In the genomic region with DNA sequence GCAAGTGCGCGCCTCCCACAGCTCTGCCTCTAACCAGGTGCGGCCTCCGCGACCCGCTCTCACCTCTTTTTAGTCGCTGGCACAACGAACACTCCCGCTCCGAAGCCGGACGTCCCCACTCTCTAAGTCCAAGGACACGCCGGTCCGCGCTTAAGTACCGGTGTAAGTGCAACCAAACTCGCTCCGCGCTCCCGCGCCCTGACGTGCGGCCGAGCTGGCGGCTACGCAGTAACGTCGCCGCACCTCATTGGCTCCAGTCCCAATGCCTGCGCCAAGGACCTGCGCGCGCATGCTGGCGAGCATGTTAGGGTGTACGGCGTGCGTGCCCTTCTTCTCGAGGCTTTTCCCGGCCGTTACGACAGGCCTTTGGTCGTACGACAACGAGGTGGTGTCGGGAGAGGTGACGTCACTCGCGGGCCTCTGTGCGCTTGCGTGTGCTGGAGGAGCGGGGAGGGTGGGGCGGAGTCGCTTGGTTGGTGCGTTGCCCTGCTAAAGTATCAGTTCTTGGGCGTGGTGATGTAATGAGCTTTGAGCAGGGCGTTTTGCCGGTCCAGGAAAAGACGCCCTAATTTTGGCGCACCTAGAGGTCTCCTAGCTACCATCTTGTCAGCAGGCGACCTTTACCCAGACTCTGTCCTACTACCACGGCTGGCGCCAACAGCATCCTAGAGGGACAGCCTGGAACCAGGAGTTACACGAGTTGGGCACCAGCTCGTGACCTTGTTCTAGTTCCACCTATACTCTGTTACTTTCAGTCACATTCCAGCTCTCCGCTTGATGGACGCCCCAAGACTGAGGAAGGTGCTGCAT, we compare ENCODE assay signal across 1 cellular context.
TF ChIP-seq lines count a peak whose summit lies in the region.

A gene (minus strand): TSS at position 124 of the 810 bp plus-strand sequence. CDS start 1,141 bp downstream, outside the sequence.

TF ChIP-seq in H1, 55 proteins besides CTCF, POLR2A, EP300 and RAD21:
- TF ChIP-seq SIN3A (conservative IDR thresholded peaks at IDR 0.05 in 1 of 2, IDR thresholded peaks at IDR 0.05 in 1 of 2; ENCODE audit: low read depth in 1 of 2, low read length in 2 of 2), result peak in 1 of 2 experiments; percentile 91; a peak in 2 of 4 replicates
- 0 out of 2 replicates have a peak, but pooled peaks have one; percentile 26 for TF ChIP-seq YY1 (IDR thresholded peaks at IDR 0.05; ENCODE audit: low read depth, low read length)
- peak; percentile 35 for TF ChIP-seq CTBP2 (IDR thresholded peaks at IDR 0.05; ENCODE audit: borderline replicate concordance, insufficient read depth, insufficient read length, low read length)
- peak; percentile 98 for TF ChIP-seq JUND (IDR thresholded peaks at IDR 0.05; ENCODE audit: low read length)
- TF ChIP-seq, protein P1, sequence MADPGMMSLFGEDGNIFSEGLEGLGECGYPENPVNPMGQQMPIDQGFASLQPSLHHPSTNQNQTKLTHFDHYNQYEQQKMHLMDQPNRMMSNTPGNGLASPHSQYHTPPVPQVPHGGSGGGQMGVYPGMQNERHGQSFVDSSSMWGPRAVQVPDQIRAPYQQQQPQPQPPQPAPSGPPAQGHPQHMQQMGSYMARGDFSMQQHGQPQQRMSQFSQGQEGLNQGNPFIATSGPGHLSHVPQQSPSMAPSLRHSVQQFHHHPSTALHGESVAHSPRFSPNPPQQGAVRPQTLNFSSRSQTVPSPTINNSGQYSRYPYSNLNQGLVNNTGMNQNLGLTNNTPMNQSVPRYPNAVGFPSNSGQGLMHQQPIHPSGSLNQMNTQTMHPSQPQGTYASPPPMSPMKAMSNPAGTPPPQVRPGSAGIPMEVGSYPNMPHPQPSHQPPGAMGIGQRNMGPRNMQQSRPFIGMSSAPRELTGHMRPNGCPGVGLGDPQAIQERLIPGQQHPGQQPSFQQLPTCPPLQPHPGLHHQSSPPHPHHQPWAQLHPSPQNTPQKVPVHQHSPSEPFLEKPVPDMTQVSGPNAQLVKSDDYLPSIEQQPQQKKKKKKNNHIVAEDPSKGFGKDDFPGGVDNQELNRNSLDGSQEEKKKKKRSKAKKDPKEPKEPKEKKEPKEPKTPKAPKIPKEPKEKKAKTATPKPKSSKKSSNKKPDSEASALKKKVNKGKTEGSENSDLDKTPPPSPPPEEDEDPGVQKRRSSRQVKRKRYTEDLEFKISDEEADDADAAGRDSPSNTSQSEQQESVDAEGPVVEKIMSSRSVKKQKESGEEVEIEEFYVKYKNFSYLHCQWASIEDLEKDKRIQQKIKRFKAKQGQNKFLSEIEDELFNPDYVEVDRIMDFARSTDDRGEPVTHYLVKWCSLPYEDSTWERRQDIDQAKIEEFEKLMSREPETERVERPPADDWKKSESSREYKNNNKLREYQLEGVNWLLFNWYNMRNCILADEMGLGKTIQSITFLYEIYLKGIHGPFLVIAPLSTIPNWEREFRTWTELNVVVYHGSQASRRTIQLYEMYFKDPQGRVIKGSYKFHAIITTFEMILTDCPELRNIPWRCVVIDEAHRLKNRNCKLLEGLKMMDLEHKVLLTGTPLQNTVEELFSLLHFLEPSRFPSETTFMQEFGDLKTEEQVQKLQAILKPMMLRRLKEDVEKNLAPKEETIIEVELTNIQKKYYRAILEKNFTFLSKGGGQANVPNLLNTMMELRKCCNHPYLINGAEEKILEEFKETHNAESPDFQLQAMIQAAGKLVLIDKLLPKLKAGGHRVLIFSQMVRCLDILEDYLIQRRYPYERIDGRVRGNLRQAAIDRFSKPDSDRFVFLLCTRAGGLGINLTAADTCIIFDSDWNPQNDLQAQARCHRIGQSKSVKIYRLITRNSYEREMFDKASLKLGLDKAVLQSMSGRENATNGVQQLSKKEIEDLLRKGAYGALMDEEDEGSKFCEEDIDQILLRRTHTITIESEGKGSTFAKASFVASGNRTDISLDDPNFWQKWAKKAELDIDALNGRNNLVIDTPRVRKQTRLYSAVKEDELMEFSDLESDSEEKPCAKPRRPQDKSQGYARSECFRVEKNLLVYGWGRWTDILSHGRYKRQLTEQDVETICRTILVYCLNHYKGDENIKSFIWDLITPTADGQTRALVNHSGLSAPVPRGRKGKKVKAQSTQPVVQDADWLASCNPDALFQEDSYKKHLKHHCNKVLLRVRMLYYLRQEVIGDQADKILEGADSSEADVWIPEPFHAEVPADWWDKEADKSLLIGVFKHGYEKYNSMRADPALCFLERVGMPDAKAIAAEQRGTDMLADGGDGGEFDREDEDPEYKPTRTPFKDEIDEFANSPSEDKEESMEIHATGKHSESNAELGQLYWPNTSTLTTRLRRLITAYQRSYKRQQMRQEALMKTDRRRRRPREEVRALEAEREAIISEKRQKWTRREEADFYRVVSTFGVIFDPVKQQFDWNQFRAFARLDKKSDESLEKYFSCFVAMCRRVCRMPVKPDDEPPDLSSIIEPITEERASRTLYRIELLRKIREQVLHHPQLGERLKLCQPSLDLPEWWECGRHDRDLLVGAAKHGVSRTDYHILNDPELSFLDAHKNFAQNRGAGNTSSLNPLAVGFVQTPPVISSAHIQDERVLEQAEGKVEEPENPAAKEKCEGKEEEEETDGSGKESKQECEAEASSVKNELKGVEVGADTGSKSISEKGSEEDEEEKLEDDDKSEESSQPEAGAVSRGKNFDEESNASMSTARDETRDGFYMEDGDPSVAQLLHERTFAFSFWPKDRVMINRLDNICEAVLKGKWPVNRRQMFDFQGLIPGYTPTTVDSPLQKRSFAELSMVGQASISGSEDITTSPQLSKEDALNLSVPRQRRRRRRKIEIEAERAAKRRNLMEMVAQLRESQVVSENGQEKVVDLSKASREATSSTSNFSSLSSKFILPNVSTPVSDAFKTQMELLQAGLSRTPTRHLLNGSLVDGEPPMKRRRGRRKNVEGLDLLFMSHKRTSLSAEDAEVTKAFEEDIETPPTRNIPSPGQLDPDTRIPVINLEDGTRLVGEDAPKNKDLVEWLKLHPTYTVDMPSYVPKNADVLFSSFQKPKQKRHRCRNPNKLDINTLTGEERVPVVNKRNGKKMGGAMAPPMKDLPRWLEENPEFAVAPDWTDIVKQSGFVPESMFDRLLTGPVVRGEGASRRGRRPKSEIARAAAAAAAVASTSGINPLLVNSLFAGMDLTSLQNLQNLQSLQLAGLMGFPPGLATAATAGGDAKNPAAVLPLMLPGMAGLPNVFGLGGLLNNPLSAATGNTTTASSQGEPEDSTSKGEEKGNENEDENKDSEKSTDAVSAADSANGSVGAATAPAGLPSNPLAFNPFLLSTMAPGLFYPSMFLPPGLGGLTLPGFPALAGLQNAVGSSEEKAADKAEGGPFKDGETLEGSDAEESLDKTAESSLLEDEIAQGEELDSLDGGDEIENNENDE (IDR thresholded peaks at IDR 0.05; ENCODE audit: insufficient replicate concordance, low read length), result no peak
- TF ChIP-seq CEBPB (IDR thresholded peaks at IDR 0.05; ENCODE audit: low read depth, low read length), result peak; percentile 60; the same call in 1 of the 2 replicates
- peak; percentile 69 for TF ChIP-seq CHD2 (IDR thresholded peaks at IDR 0.05; ENCODE audit: low read length)
- TF ChIP-seq EGR1 (IDR thresholded peaks at IDR 0.05; ENCODE audit: borderline replicate concordance, low read depth, low read length), result no peak
- no peak for TF ChIP-seq HDAC6 (IDR thresholded peaks at IDR 0.05; ENCODE audit: low read depth, low read length)
- peak; percentile 74 for TF ChIP-seq TEAD4 (IDR thresholded peaks at IDR 0.05; ENCODE audit: low read depth, low read length)
- TF ChIP-seq ASH2L (IDR thresholded peaks at IDR 0.05; ENCODE audit: low read length), result peak; percentile 20
- peak; percentile 98 for TF ChIP-seq TBP (IDR thresholded peaks at IDR 0.05; ENCODE audit: low read depth, low read length)
- peak; percentile 90 for TF ChIP-seq JUN (IDR thresholded peaks at IDR 0.05; ENCODE audit: low read depth, low read length)
- TF ChIP-seq, protein P2, sequence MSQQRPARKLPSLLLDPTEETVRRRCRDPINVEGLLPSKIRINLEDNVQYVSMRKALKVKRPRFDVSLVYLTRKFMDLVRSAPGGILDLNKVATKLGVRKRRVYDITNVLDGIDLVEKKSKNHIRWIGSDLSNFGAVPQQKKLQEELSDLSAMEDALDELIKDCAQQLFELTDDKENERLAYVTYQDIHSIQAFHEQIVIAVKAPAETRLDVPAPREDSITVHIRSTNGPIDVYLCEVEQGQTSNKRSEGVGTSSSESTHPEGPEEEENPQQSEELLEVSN (IDR thresholded peaks at IDR 0.05), result peak; percentile 89
- no peak for TF ChIP-seq SIRT6 (IDR thresholded peaks at IDR 0.05; ENCODE audit: low read length)
- peak; percentile 73; the same call in 1 of the 2 replicates for TF ChIP-seq SP1 (IDR thresholded peaks at IDR 0.05; ENCODE audit: low read depth, low read length)
- TF ChIP-seq HDAC2 (IDR thresholded peaks at IDR 0.05; ENCODE audit: borderline replicate concordance in 1 of 2, low read depth in 2 of 2, low read length in 2 of 2), result no peak
- TF ChIP-seq KDM5A (IDR thresholded peaks at IDR 0.05; ENCODE audit: low read length), result no peak
- peak; percentile 88; the same call in 1 of the 2 replicates for TF ChIP-seq BACH1 (IDR thresholded peaks at IDR 0.05; ENCODE audit: low read length)
- TF ChIP-seq TCF12 (IDR thresholded peaks at IDR 0.05; ENCODE audit: low read depth, low read length), result no peak
- peak; percentile 97 for TF ChIP-seq CREB1 (IDR thresholded peaks at IDR 0.05)
- TF ChIP-seq, protein P3, sequence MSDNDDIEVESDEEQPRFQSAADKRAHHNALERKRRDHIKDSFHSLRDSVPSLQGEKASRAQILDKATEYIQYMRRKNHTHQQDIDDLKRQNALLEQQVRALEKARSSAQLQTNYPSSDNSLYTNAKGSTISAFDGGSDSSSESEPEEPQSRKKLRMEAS (IDR thresholded peaks at IDR 0.05), result peak; percentile 97
- no peak for TF ChIP-seq BCL11A (IDR thresholded peaks at IDR 0.05; ENCODE audit: low read depth in 2 of 2, low read length in 2 of 2)
- peak; percentile 83 for TF ChIP-seq NRF1 (IDR thresholded peaks at IDR 0.05; ENCODE audit: low read depth, low read length)
- no peak for TF ChIP-seq SP2 (IDR thresholded peaks at IDR 0.05; ENCODE audit: low read length)
- TF ChIP-seq RFX5 (IDR thresholded peaks at IDR 0.05; ENCODE audit: borderline replicate concordance, low read depth, low read length), result no peak
- TF ChIP-seq, protein P4, sequence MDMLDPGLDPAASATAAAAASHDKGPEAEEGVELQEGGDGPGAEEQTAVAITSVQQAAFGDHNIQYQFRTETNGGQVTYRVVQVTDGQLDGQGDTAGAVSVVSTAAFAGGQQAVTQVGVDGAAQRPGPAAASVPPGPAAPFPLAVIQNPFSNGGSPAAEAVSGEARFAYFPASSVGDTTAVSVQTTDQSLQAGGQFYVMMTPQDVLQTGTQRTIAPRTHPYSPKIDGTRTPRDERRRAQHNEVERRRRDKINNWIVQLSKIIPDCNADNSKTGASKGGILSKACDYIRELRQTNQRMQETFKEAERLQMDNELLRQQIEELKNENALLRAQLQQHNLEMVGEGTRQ (IDR thresholded peaks at IDR 0.05; ENCODE audit: low read length), result no peak
- TF ChIP-seq EZH2 (IDR thresholded peaks at IDR 0.05; ENCODE audit: low read depth, low read length, severe bottlenecking), result no peak
- TF ChIP-seq SRF (IDR thresholded peaks at IDR 0.05; ENCODE audit: low read depth, low read length), result no peak
- peak; percentile 59; the same call in 1 of the 2 replicates for TF ChIP-seq SP4 (IDR thresholded peaks at IDR 0.05; ENCODE audit: low read length)
- TF ChIP-seq RXRA (IDR thresholded peaks at IDR 0.05; ENCODE audit: insufficient read depth, low read depth, low read length), result no peak
- peak; percentile 92 for TF ChIP-seq GTF2F1 (IDR thresholded peaks at IDR 0.05; ENCODE audit: borderline replicate concordance, low read depth, low read length)
- TF ChIP-seq, protein P5, sequence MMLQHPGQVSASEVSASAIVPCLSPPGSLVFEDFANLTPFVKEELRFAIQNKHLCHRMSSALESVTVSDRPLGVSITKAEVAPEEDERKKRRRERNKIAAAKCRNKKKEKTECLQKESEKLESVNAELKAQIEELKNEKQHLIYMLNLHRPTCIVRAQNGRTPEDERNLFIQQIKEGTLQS (IDR thresholded peaks at IDR 0.05; ENCODE audit: insufficient read depth, low read depth, low read length), result 0 out of 2 replicates have a peak, but pooled peaks have one; percentile 17
- TF ChIP-seq GABPA (IDR thresholded peaks at IDR 0.05; ENCODE audit: borderline replicate concordance, insufficient read depth, low read length), result no peak
- no peak for TF ChIP-seq RNF2 (IDR thresholded peaks at IDR 0.05; ENCODE audit: borderline replicate concordance, low read depth, low read length, missing control alignments, poor library complexity, severe bottlenecking)
- TF ChIP-seq CBX8 (IDR thresholded peaks at IDR 0.05; ENCODE audit: borderline replicate concordance, low read depth, low read length), result no peak
- no peak for TF ChIP-seq CHD1 (IDR thresholded peaks at IDR 0.05; ENCODE audit: low read depth, low read length)
- TF ChIP-seq PHF8 (conservative IDR thresholded peaks at IDR 0.05; ENCODE audit: low read depth, low read length), result peak; percentile 88
- TF ChIP-seq ZNF274 (IDR thresholded peaks at IDR 0.05; ENCODE audit: borderline replicate concordance, extremely low read depth, low read length), result no peak
- TF ChIP-seq NANOG (IDR thresholded peaks at IDR 0.05; ENCODE audit: insufficient read depth, low read depth, low read length, poor library complexity, severe bottlenecking), result no peak
- no peak for TF ChIP-seq SUZ12 (IDR thresholded peaks at IDR 0.05; ENCODE audit: low read length)
- no peak for TF ChIP-seq BRCA1 (IDR thresholded peaks at IDR 0.05; ENCODE audit: low read depth, low read length)
- TF ChIP-seq RBBP5 (IDR thresholded peaks at IDR 0.05; ENCODE audit: borderline replicate concordance, low read depth, low read length), result no peak
- TF ChIP-seq TAF7 (optimal IDR thresholded peaks at IDR 0.05; ENCODE audit: borderline replicate concordance, low read depth, low read length), result peak; percentile 98
- TF ChIP-seq SIX5 (IDR thresholded peaks at IDR 0.05; ENCODE audit: low read depth, low read length), result no peak
- no peak for TF ChIP-seq POU5F1 (IDR thresholded peaks at IDR 0.05; ENCODE audit: low read depth, low read length)
- peak; percentile 22; the same call in 1 of the 2 replicates for TF ChIP-seq KDM1A (IDR thresholded peaks at IDR 0.05; ENCODE audit: borderline replicate concordance, low read length)
- TF ChIP-seq POLR2AphosphoS5 (IDR thresholded peaks at IDR 0.05; ENCODE audit: low read depth, low read length), result peak; percentile 100
- no peak for TF ChIP-seq MAFK (IDR thresholded peaks at IDR 0.05; ENCODE audit: low read depth, low read length)
- no peak for TF ChIP-seq FOSL1 (IDR thresholded peaks at IDR 0.05; ENCODE audit: insufficient read depth, low read depth, low read length)
- TF ChIP-seq SAP30 (IDR thresholded peaks at IDR 0.05; ENCODE audit: insufficient read depth, insufficient replicate concordance, low read length), result no peak
- TF ChIP-seq KDM4A (IDR thresholded peaks at IDR 0.05; ENCODE audit: low read depth, low read length, severe bottlenecking), result peak; percentile 57
- TF ChIP-seq CBX5 (IDR thresholded peaks at IDR 0.05; ENCODE audit: low read depth, low read length), result no peak
- TF ChIP-seq, protein P6, sequence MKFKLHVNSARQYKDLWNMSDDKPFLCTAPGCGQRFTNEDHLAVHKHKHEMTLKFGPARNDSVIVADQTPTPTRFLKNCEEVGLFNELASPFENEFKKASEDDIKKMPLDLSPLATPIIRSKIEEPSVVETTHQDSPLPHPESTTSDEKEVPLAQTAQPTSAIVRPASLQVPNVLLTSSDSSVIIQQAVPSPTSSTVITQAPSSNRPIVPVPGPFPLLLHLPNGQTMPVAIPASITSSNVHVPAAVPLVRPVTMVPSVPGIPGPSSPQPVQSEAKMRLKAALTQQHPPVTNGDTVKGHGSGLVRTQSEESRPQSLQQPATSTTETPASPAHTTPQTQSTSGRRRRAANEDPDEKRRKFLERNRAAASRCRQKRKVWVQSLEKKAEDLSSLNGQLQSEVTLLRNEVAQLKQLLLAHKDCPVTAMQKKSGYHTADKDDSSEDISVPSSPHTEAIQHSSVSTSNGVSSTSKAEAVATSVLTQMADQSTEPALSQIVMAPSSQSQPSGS (IDR thresholded peaks at IDR 0.05; ENCODE audit: low read length), result peak; percentile 99
- peak; percentile 100 for TF ChIP-seq TAF1 (IDR thresholded peaks at IDR 0.05; ENCODE audit: low read depth, low read length)
